14 cellular contexts compared by ENCODE assay signal in the genomic region with DNA sequence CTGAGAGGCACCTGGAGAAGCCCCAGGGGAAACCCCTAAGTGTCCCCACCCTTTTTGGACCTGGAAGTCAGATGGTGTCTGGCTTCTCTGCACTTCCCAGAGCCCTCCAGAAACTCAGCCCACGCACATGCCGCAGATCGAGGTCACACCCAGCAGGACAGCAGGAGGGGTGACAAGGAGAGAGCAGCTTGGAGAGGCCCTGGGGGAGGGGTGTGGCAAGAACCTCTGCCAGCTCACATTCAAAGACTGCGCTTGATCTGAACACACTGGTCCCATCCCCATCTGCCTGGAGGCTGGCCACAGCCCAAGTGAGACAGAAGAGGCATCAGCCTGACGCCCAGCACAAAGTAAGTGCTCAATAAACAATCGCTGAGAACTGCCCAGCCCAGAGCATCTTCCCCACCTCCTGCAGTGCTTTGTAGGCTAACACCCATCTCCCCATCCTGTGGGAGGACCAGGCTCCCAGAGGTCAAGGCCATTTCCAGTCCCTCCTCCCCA. TPM values are rescaled to one million over a fixed set of nuclear protein-coding genes. Genes with fewer than 3 reads are reported as not detected.
DNase-seq lines count a peak whose midpoint lies in the region; ATAC-seq, FAIRE-seq and TF ChIP-seq lines count a peak whose summit lies in the region.
"Had no signal": no experiment of that assay in that cellular context is flagged by ENCODE, and none has a peak within 500 bp of the region (broad histone marks: within the 10 kb centered on the region; RNA-seq: fewer than 3 reads in every experiment).

No MANE protein-coding gene starts in this region.

- no peaks in the 10 kb centered on the region for H3K9me2 ChIP-seq in MM.1S (replicated peaks; ENCODE audit: insufficient read depth, low read length)

- FAIRE-seq in H54 (lab: Jason Lieb, UNC) = no peak

- H3K9me3 Mint-ChIP-seq in activated CD8-positive, alpha-beta T cell treated with anti-CD3 and anti-CD28 coated beads, Interleukin-2, amount 10 ng/mL, durations not matched to agents 7 days and 5 days (ENCODE audit: insufficient read depth) = no peaks in the 10 kb centered on the region

- no peaks in the 10 kb centered on the region for H3K9me3 ChIP-seq in MM.1S (replicated peaks; ENCODE audit: insufficient read depth, low read length)
- H3K9me3 ChIP-seq: gastrocnemius medialis, transverse colon had no signal

- no peak for TF ChIP-seq CTCF in MM.1S (IDR thresholded peaks at IDR 0.05; ENCODE audit: low read length)

- H4K20me1 ChIP-seq in MM.1S (ENCODE audit: insufficient read depth, low read length) = no peaks in the 10 kb centered on the region

- no peaks in the 10 kb centered on the region for H3K4me1 ChIP-seq in MM.1S (ENCODE audit: low read length)
- H3K4me1 ChIP-seq: gastrocnemius medialis, transverse colon had no signal

- peaks cover 39% of the 10 kb centered on the region for H3K4me1 Mint-ChIP-seq in activated CD8-positive, alpha-beta T cell treated with anti-CD3 and anti-CD28 coated beads, Interleukin-2, amount 10 ng/mL, durations not matched to agents 7 days and 5 days (ENCODE audit: low read depth)

- no peak overlapping the region for H3K4me3 ChIP-seq in MM.1S (ENCODE audit: low read length)
- H3K4me3 ChIP-seq: gastrocnemius medialis, transverse colon had no signal

- no peak for TF ChIP-seq POLR2A in H54 (IDR thresholded peaks at IDR 0.05; ENCODE audit: low read depth, low read length)

- H2AFZ ChIP-seq in MM.1S (ENCODE audit: low read length) = no peak overlapping the region

- H3K36me3 Mint-ChIP-seq in activated CD8-positive, alpha-beta T cell treated with anti-CD3 and anti-CD28 coated beads, Interleukin-2, amount 10 ng/mL, durations not matched to agents 7 days and 5 days (ENCODE audit: low read depth) = no peaks in the 10 kb centered on the region

- peak overlapping the region; percentile 30 for H3K27ac Mint-ChIP-seq in activated CD8-positive, alpha-beta T cell treated with anti-CD3 and anti-CD28 coated beads, Interleukin-2, amount 10 ng/mL, durations not matched to agents 7 days and 5 days

- no peak overlapping the region for H3K4me2 ChIP-seq in MM.1S (ENCODE audit: low read depth, low read length)

- no peak for ATAC-seq in activated CD8-positive, alpha-beta T cell treated with anti-CD3 and anti-CD28 coated beads, Interleukin-2, amount 10 ng/mL, durations not matched to agents 7 days and 5 days
- ATAC-seq in HG02852 (IDR thresholded peaks at IDR 0.05; ENCODE audit: unreplicated experiment) = no peak
- ATAC-seq: gastrocnemius medialis had no signal

- H3K27me3 Mint-ChIP-seq in activated CD8-positive, alpha-beta T cell treated with anti-CD3 and anti-CD28 coated beads, Interleukin-2, amount 10 ng/mL, durations not matched to agents 7 days and 5 days (ENCODE audit: low read depth) = no peaks in the 10 kb centered on the region

- CTCF ChIA-PET in activated CD8-positive, alpha-beta T cell treated with anti-CD3 and anti-CD28 coated beads, Interleukin-2, amount 10 ng/mL, durations not matched to agents 7 days and 5 days (lab: Charles Lee) = interaction anchor here (1.4 kb wide), 2 partner anchors 8 to 10 kb away, joined by 3 to 6 read pairs; no protein-coding TSS in a partner anchor

- H3K27ac ChIP-seq in MM.1S (ENCODE audit: low read length) = no peak overlapping the region
- H3K27ac ChIP-seq: 22Rv1, gastrocnemius medialis, transverse colon had no signal

- H3K79me2 ChIP-seq in MM.1S (ENCODE audit: low read length) = no peaks in the 10 kb centered on the region

- H3K9ac ChIP-seq in MM.1S (ENCODE audit: low read length) = no peak overlapping the region

- DNase-seq in DMS 273 (lab: John Stamatoyannopoulos, UW; ENCODE audit: unreplicated experiment) (peak; percentile 67), DMS 273 treated with DMSO at 0.1 percent for 48 hours (lab: John Stamatoyannopoulos, UW) (no peak), H54 (ENCODE audit: insufficient read length, low spot score) (peak; percentile 26), kidney tubule cell (ENCODE audit: low spot score) (peak; percentile 26), OCI-M2 (lab: John Stamatoyannopoulos, UW; ENCODE audit: unreplicated experiment) (no peak), MM.1S (no peak)
- no peak for DNase-seq in activated CD8-positive, alpha-beta T cell treated with anti-CD3 and anti-CD28 coated beads, Interleukin-2, amount 10 ng/mL, durations not matched to agents 7 days and 5 days
- DNase-seq: DND-41, gastrocnemius medialis, transverse colon had no signal

- H3F3A ChIP-seq in MM.1S (ENCODE audit: insufficient read depth, low read length) = no peaks in the 10 kb centered on the region

- H3K27me3 ChIP-seq in MM.1S (replicated peaks; ENCODE audit: insufficient read depth, low read length) = peaks cover 98% of the 10 kb centered on the region

- H3K36me3 ChIP-seq in MM.1S (replicated peaks; ENCODE audit: insufficient read depth, low read length) = no peaks in the 10 kb centered on the region
- H3K36me3 ChIP-seq: gastrocnemius medialis, transverse colon had no signal

- POLR2A ChIA-PET in activated CD8-positive, alpha-beta T cell treated with anti-CD3 and anti-CD28 coated beads, Interleukin-2, amount 10 ng/mL, durations not matched to agents 7 days and 5 days (lab: Charles Lee) = interaction anchor here (1.2 to 3.3 kb wide), 3 partner anchors 9 to 34 kb away, joined by 3 to 13 read pairs (median 6); no protein-coding TSS in a partner anchor

- H3K4me3 Mint-ChIP-seq in activated CD8-positive, alpha-beta T cell treated with anti-CD3 and anti-CD28 coated beads, Interleukin-2, amount 10 ng/mL, durations not matched to agents 7 days and 5 days = no peak overlapping the region

RNA-seq across cellular contexts. Expression of a gene that starts 21.4 kb away (rescaled TPM):
- 1 to 10 TPM; 1.1 TPM for total RNA-seq in activated CD8-positive, alpha-beta T cell treated with anti-CD3 and anti-CD28 coated beads, Interleukin-2, amount 10 ng/mL, durations not matched to agents 7 days and 5 days
- total RNA-seq: chondrocyte, NCI-H460 had no signal

RNA-seq across cellular contexts. Expression of a gene that starts 36.6 kb away (rescaled TPM):
- total RNA-seq in activated CD8-positive, alpha-beta T cell treated with anti-CD3 and anti-CD28 coated beads, Interleukin-2, amount 10 ng/mL, durations not matched to agents 7 days and 5 days = 10 to 100 TPM; 34.3 to 35.9 TPM

Comparison
In these comparisons a context has a peak if more than half of its experiments do, and no peak if none do; other contexts are left out.
1. DNase-seq: peak in DMS 273 (single experiment), H54 (single experiment) and kidney tubule cell (single experiment); none in DMS 273 treated with DMSO at 0.1 percent for 48 hours (single experiment), activated CD8-positive, alpha-beta T cell treated with anti-CD3 and anti-CD28 coated beads, Interleukin-2, amount 10 ng/mL, durations not matched to agents 7 days and 5 days (single experiment), OCI-M2 (single experiment) and MM.1S (single experiment).